ENCODE assay signal across 14 cellular contexts in the genomic region with DNA sequence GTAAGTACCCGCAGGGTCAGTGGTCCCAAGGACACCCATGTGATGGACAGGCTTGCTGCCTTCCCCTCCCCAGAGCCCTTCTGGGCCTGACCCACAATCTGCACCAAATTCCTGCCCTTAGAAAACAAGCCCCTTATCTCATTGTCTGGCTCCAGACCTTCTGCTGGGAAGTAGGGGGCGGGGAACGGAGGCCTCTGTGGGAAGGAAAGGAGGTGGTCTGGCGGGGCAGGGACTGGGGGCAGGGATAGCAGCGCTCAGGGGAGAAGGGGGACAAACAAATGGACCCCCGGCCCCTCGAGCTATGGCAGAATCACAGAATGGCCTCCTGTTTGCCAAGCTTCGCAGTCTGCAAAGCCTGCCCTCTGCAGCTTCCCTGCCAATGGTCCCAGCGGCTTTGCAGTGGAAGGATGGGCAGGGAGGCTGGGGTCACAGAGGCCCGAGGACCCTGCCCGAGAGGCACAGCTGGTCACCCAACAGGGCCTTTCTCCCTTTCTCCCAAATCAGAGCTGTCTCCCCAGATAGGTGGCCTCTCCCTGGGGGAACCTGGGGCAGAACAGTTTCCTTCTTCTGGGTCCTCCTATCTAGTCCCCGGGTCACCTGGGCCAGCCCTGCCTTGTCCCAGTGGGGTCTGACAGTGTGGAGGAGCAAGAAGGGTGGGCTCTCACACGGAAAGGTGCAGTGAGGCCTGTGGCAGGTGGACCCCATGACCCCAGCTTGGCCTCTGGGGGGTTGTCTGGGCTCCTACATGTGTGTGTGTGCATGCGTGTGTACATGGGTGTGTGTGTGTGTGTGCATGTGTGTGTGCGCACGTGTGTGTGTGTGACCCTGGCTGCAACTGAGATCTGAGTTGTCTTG. TPM values are rescaled to one million over a fixed set of nuclear protein-coding genes. Genes with fewer than 3 reads are reported as not detected.
A peak's percentile ranks its signal among the peaks of the same experiment; 100 is the strongest.
DNase-seq lines count a peak whose midpoint lies in the region; ATAC-seq, FAIRE-seq and TF ChIP-seq lines count a peak whose summit lies in the region.
"Had no signal": no experiment of that assay in that cellular context is flagged by ENCODE, and none has a peak within 500 bp of the region (broad histone marks: within the 10 kb centered on the region; RNA-seq: fewer than 3 reads in every experiment).

No MANE protein-coding gene starts in this region.

- no peak for FAIRE-seq in H54 (lab: Jason Lieb, UNC)
- FAIRE-seq: GM12891 had no signal

- H3K36me3 Mint-ChIP-seq in activated naive CD4-positive, alpha-beta T cell treated with anti-CD3 and anti-CD28 coated beads, Interleukin-2, amount 50 U/mL, for 24 hours = no peaks in the 10 kb centered on the region
- H3K36me3 Mint-ChIP-seq in T-helper 17 cell (ENCODE audit: low read depth) (no peaks in the 10 kb centered on the region), type B pancreatic cell (no peaks in the 10 kb centered on the region), natural killer cell (no peaks in the 10 kb centered on the region)

- no peak overlapping the region for H3K4me3 Mint-ChIP-seq in activated naive CD4-positive, alpha-beta T cell treated with anti-CD3 and anti-CD28 coated beads, Interleukin-2, amount 50 U/mL, for 24 hours
- H3K4me3 Mint-ChIP-seq in T-helper 17 cell (peak overlapping the region; percentile 47), type B pancreatic cell (peak overlapping the region; percentile 28), natural killer cell (no peak overlapping the region)

- TF ChIP-seq POLR2A in H54 (IDR thresholded peaks at IDR 0.05; ENCODE audit: low read depth, low read length) = no peak

- H3K9me3 ChIP-seq in T-helper 17 cell (ENCODE audit: control insufficient read depth, low read length, poor library complexity, severe bottlenecking) = no peaks in the 10 kb centered on the region

- no peaks in the 10 kb centered on the region for H3K27me3 Mint-ChIP-seq in activated naive CD4-positive, alpha-beta T cell treated with anti-CD3 and anti-CD28 coated beads, Interleukin-2, amount 50 U/mL, for 24 hours
- H3K27me3 Mint-ChIP-seq in T-helper 17 cell = no peaks in the 10 kb centered on the region
- H3K27me3 Mint-ChIP-seq in type B pancreatic cell = no peaks in the 10 kb centered on the region
- H3K27me3 Mint-ChIP-seq in natural killer cell (ENCODE audit: low read depth in 2 of 2) = peaks cover 0 to 8% of the 10 kb centered on the region in 2 donors

- H3K4me1 Mint-ChIP-seq in activated naive CD4-positive, alpha-beta T cell treated with anti-CD3 and anti-CD28 coated beads, Interleukin-2, amount 50 U/mL, for 24 hours = peaks cover 77% of the 10 kb centered on the region
- peaks cover 45% of the 10 kb centered on the region for H3K4me1 Mint-ChIP-seq in T-helper 17 cell
- peaks cover 18% of the 10 kb centered on the region for H3K4me1 Mint-ChIP-seq in type B pancreatic cell (ENCODE audit: unreplicated experiment)
- peaks cover 12 to 28% of the 10 kb centered on the region in 2 donors for H3K4me1 Mint-ChIP-seq in natural killer cell

- no peak for TF ChIP-seq CTCF in type B pancreatic cell (conservative IDR thresholded peaks at IDR 0.05)
- no peak for TF ChIP-seq CTCF in natural killer cell (IDR thresholded peaks at IDR 0.05)

- no peak for ATAC-seq in T-helper 17 cell
- ATAC-seq in natural killer cell = no peak
- ATAC-seq in HG02571 (IDR thresholded peaks at IDR 0.05; ENCODE audit: unreplicated experiment) = no peak

- intact Hi-C loops in natural killer cell (cut with micrococcal nuclease) = no loop called here

- H3K9me3 Mint-ChIP-seq in activated naive CD4-positive, alpha-beta T cell treated with anti-CD3 and anti-CD28 coated beads, Interleukin-2, amount 50 U/mL, for 24 hours = no peaks in the 10 kb centered on the region
- no peaks in the 10 kb centered on the region for H3K9me3 Mint-ChIP-seq in type B pancreatic cell
- no peaks in the 10 kb centered on the region for H3K9me3 Mint-ChIP-seq in natural killer cell

- DNase-seq in activated naive CD4-positive, alpha-beta T cell treated with Interleukin-2 at 50 U/mL for 16 hours = no peak
- DNase-seq in T-helper 17 cell = no peak
- peak; percentile 30 for DNase-seq in left kidney (ENCODE audit: low read depth, low spot score)
- DNase-seq in type B pancreatic cell (ENCODE audit: extremely low spot score, unreplicated experiment) = no peak
- no peak for DNase-seq in natural killer cell
- no peak for DNase-seq in H54 (ENCODE audit: insufficient read length, low spot score)
- DNase-seq: caudate nucleus; hippocampal formation; NCI-H2081 treated with DMSO at 0.1 percent for 48 hours; stimulated activated CD8-positive, alpha-beta memory T cell treated with anti-CD3 and anti-CD28 coated beads, Interleukin-4, amount 100 ng/mL, for 48 hours had no signal

- H3K27ac Mint-ChIP-seq in activated naive CD4-positive, alpha-beta T cell treated with anti-CD3 and anti-CD28 coated beads, Interleukin-2, amount 50 U/mL, for 24 hours = peak overlapping the region; percentile 51
- H3K27ac Mint-ChIP-seq in T-helper 17 cell = peak overlapping the region; percentile 93
- H3K27ac Mint-ChIP-seq in type B pancreatic cell = no peak overlapping the region
- H3K27ac Mint-ChIP-seq in natural killer cell = no peak overlapping the region

RNA-seq across cellular contexts. Expression of a gene that starts 25.5 kb away (rescaled TPM):
- total RNA-seq in T-helper 17 cell (not detected), type B pancreatic cell (ENCODE audit: low replicate concordance) (0.43 TPM in 1 of 2 replicates, not detected in the other), natural killer cell (not detected)
- total RNA-seq: urinary bladder had no signal

RNA-seq across cellular contexts. Expression of a gene that starts 42.9 kb away (rescaled TPM):
- total RNA-seq in T-helper 17 cell = under 1 TPM; 0.40 to 0.44 TPM
- 20.0 and 63.3 TPM in 2 replicates for total RNA-seq in type B pancreatic cell (ENCODE audit: low replicate concordance)
- 1 to 10 TPM in 2 of 3 donors, under 1 TPM in 1; 0.73 to 1.9 (median 1.2) TPM for total RNA-seq in natural killer cell

Comparison
In these comparisons a context has a peak if more than half of its experiments do, and no peak if none do; other contexts are left out.
1. H3K27ac Mint-ChIP-seq: peak in activated naive CD4-positive, alpha-beta T cell treated with anti-CD3 and anti-CD28 coated beads, Interleukin-2, amount 50 U/mL, for 24 hours (single experiment) and T-helper 17 cell (single experiment); none in type B pancreatic cell (single experiment) and natural killer cell (0 of 2).
2. H3K4me3 Mint-ChIP-seq: peak in T-helper 17 cell (single experiment) and type B pancreatic cell (single experiment); none in activated naive CD4-positive, alpha-beta T cell treated with anti-CD3 and anti-CD28 coated beads, Interleukin-2, amount 50 U/mL, for 24 hours (single experiment) and natural killer cell (single experiment).